Comparison of ENCODE assay signal across 8 cellular contexts in genomic region chr14:31456841-31457664, GRCh38. TPM values are rescaled to one million over a fixed set of nuclear protein-coding genes. Genes with fewer than 3 reads are reported as not detected.
DNase-seq lines count a peak whose midpoint lies in the region; ATAC-seq and TF ChIP-seq lines count a peak whose summit lies in the region.

Gene DTD2, minus strand, starts transcription at chr14:31457506. Its CDS starts 113 bp downstream, at chr14:31457393.

- CTCF ChIA-PET in activated B cell treated with CpG ODN at 0.5 μM for 24 hours (lab: Charles Lee): interaction anchor here (1.2 to 2.0 kb wide), 2 partner anchors 617 to 797 kb away, joined by 3 to 8 read pairs; no protein-coding TSS in a partner anchor

- no peaks in the 10 kb centered on the region for H3K9me3 ChIP-seq in spleen

- H3K36me3 ChIP-seq in spleen: peaks cover 0 to 11% (median 6%) of the 10 kb centered on the region in 6 donors

- DNase-seq in AG08395 (ENCODE audit: low spot score): peak; percentile 97
- peak; percentile 93 for DNase-seq in NCI-H2227 treated with DMSO at 0.1 percent for 48 hours (lab: John Stamatoyannopoulos, UW)
- peak; percentile 82 for DNase-seq in activated B cell treated with CpG ODN at 0.5 μM for 24 hours
- DNase-seq in caudate nucleus (lab: John Stamatoyannopoulos, UW): peak; percentile 31 to 97 (median 93)
- peak; percentile 85 to 90 (median 89) for DNase-seq in immature natural killer cell
- DNase-seq in spleen: peak; percentile 99

- H3K27ac Mint-ChIP-seq in activated B cell treated with CpG ODN at 0.5 μM for 24 hours: peak within 1 kb of the TSS; percentile 96
- peak within 1 kb of the TSS; percentile 82 to 97 (median 96) for H3K27ac Mint-ChIP-seq in immature natural killer cell

- POLR2A ChIA-PET in activated B cell treated with CpG ODN at 0.5 μM for 24 hours (lab: Charles Lee): interaction anchor here (0.5 to 2.2 kb wide), 17 partner anchors 22 to 835 kb away, joined by 3 to 22 read pairs (median 4); partner anchors contain the start of genes GPR33, HEATR5A, HECTD1 and NUBPL

- no peaks in the 10 kb centered on the region for H3K27me3 Mint-ChIP-seq in activated B cell treated with CpG ODN at 0.5 μM for 24 hours
- H3K27me3 Mint-ChIP-seq in immature natural killer cell (ENCODE audit: low read depth in 3 of 3): peaks cover 0 to 6% (median 6%) of the 10 kb centered on the region in 3 donors

- H3K4me3 ChIP-seq in spleen: peak within 1 kb of the TSS; percentile 49 to 90 (median 70)

- H3K4me1 ChIP-seq in spleen: peaks cover 8 to 45% (median 23%) of the 10 kb centered on the region in 6 donors

- TF ChIP-seq POLR2A in spleen (IDR thresholded peaks at IDR 0.05): peak in 1 of 3 donors; percentile 56

- intact Hi-C loops in activated B cell treated with CpG ODN at 0.5 μM for 24 hours (cut with micrococcal nuclease) (loop anchor here (1.0 to 5.0 kb wide), 9 partner anchors 32 to 795 kb away; partner anchors contain the start of genes ARHGAP5, HEATR5A, NUBPL and RNU6-8), spleen (cut with DNase I; ENCODE audit: low total_unique reads) (no loop called here)

- ATAC-seq in GM18909 (IDR thresholded peaks at IDR 0.05; ENCODE audit: poor library complexity, unreplicated experiment) (peak; percentile 99), HG03175 (IDR thresholded peaks at IDR 0.05; ENCODE audit: unreplicated experiment) (peak; percentile 98), activated B cell treated with CpG ODN at 0.5 μM for 24 hours (ENCODE audit: low read depth) (peak; percentile 98)

- peak within 1 kb of the TSS; percentile 87 for H3K27ac ChIP-seq in caudate nucleus (ENCODE audit: low read depth, low read length)
- peak within 1 kb of the TSS; percentile 71 to 94 (median 89) for H3K27ac ChIP-seq in spleen

- H3K36me3 Mint-ChIP-seq in activated B cell treated with CpG ODN at 0.5 μM for 24 hours (ENCODE audit: low read depth) (peaks cover 9% of the 10 kb centered on the region), immature natural killer cell (peaks cover 0 to 7% (median 0%) of the 10 kb centered on the region in 3 donors)

- H3K27me3 ChIP-seq in spleen (replicated peaks in 1 of 7): no peaks in the 10 kb centered on the region

- H3K4me1 Mint-ChIP-seq in activated B cell treated with CpG ODN at 0.5 μM for 24 hours (peaks cover 31% of the 10 kb centered on the region), immature natural killer cell (peaks cover 24 to 36% of the 10 kb centered on the region in 2 donors)

- H3K9me3 Mint-ChIP-seq in activated B cell treated with CpG ODN at 0.5 μM for 24 hours: no peaks in the 10 kb centered on the region
- H3K9me3 Mint-ChIP-seq in immature natural killer cell: no peaks in the 10 kb centered on the region

- no peak for TF ChIP-seq CTCF in activated B cell treated with CpG ODN at 0.5 μM for 24 hours (IDR thresholded peaks at IDR 0.05)
- peak in 3 of 11 experiments; percentile 13 to 40 (median 20) for TF ChIP-seq CTCF in spleen (IDR thresholded peaks at IDR 0.05 in 8 of 11, conservative IDR thresholded peaks at IDR 0.05 in 3 of 11)

- H3K4me3 Mint-ChIP-seq in activated B cell treated with CpG ODN at 0.5 μM for 24 hours (peak within 1 kb of the TSS; percentile 99), immature natural killer cell (peak within 1 kb of the TSS; percentile 92 to 96 (median 96))

- WGBS in spleen, 5 donors: 1 to 4% (median 3%) methylated on average over 35 to 70 of the region's 70 CpGs

RNA-seq across cellular contexts. Expression of gene DTD2, which starts in this region (rescaled TPM):
- total RNA-seq in activated B cell treated with CpG ODN at 0.5 μM for 24 hours (19.8 and 21.3 TPM in 2 replicates), spleen (10 to 100 TPM; 14.2 to 27.7 (median 18.3) TPM)
- polyA plus RNA-seq in immature natural killer cell (10 to 100 TPM; 15.0 to 21.7 (median 16.4) TPM), spleen (10 to 100 TPM in 1 of 3 donors, 1 to 10 TPM in 2; 5.6 to 15.4 (median 9.8) TPM)

Comparison
In these comparisons a context has a peak if more than half of its experiments do, and no peak if none do; other contexts are left out.
1. Peak in every context shown above with its lines: DNase-seq, ATAC-seq, H3K4me3 ChIP-seq and H3K27ac ChIP-seq.